26 cellular contexts compared by ENCODE assay signal in the genomic region with DNA sequence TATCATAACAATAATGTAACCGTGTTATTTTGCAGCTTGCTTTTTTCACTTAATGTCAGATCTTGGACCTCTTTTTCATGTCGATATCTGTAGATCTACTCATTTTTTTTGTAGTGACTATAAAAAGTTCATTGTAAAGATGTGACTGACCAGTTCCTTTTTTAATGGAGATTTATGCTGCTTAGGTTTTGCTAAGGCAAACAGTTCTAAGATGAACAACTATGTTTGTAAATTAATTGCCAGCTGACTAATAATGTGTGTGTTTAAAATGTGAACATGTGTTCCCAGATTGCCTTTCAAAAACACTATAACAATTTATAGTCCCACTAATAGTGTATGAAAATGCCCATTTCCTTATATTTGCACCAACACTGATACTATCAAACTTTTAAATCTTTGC. TPM values are rescaled to one million over a fixed set of nuclear protein-coding genes. Genes with fewer than 3 reads are reported as not detected.
"Had no signal": no experiment of that assay in that cellular context is flagged by ENCODE, and none has a peak within 500 bp of the region (broad histone marks: within the 10 kb centered on the region; RNA-seq: fewer than 3 reads in every experiment).

No MANE protein-coding gene starts in this region.

- H3K4me3 ChIP-seq: ascending aorta, body of pancreas, Peyer's patch, SJCRH30 had no signal

- H3K4me3 Mint-ChIP-seq: activated CD8-positive, alpha-beta memory T cell treated with anti-CD3 and anti-CD28 coated beads, Interleukin-2, amount 10 ng/mL, durations not matched to agents 7 days and 5 days; activated naive CD4-positive, alpha-beta T cell treated with anti-CD3 and anti-CD28 coated beads, Interleukin-2, amount 50 U/mL, for 24 hours; activated T-cell treated with anti-CD3 and anti-CD28 coated beads, Interleukin-2, amount 50 U/mL, for 24 hours; activated T-helper 1 cell treated with anti-CD3 and anti-CD28 coated beads, Interleukin-12 subunit alpha, Interleukin-12 subunit beta, Interleukin-2, Interleukin-4 antibody, amounts not matched to agents 30 ng/mL and 10 ng/mL and 1 ng/mL, durations not matched to agents 14 hours and 24 hours and 36 hours; T-helper 1 cell treated with Interleukin-12 subunit alpha and Interleukin-12 subunit beta and Interleukin-4 antibody, amounts not matched to agents 30 μg/mL and 1 μg/mL, for 36 hours; WTC11 had no signal

- ATAC-seq: activated CD8-positive, alpha-beta memory T cell treated with anti-CD3 and anti-CD28 coated beads, Interleukin-2, amount 10 ng/mL, durations not matched to agents 7 days and 5 days; body of pancreas had no signal

- H3K36me3 Mint-ChIP-seq: activated naive CD4-positive, alpha-beta T cell treated with anti-CD3 and anti-CD28 coated beads, Interleukin-2, amount 50 U/mL, for 24 hours had no signal

- H3K9me3 Mint-ChIP-seq: activated naive CD4-positive, alpha-beta T cell treated with anti-CD3 and anti-CD28 coated beads, Interleukin-2, amount 50 U/mL, for 24 hours; activated T-cell treated with anti-CD3 and anti-CD28 coated beads, Interleukin-2, amount 50 U/mL, for 24 hours had no signal

- H3K27me3 ChIP-seq: ascending aorta, body of pancreas, Peyer's patch, SJCRH30 had no signal

- H3K27me3 Mint-ChIP-seq: activated CD8-positive, alpha-beta memory T cell treated with anti-CD3 and anti-CD28 coated beads, Interleukin-2, amount 10 ng/mL, durations not matched to agents 7 days and 5 days; activated naive CD4-positive, alpha-beta T cell treated with anti-CD3 and anti-CD28 coated beads, Interleukin-2, amount 50 U/mL, for 24 hours; activated T-cell treated with anti-CD3 and anti-CD28 coated beads, Interleukin-2, amount 50 U/mL, for 24 hours had no signal

- H3K27ac Mint-ChIP-seq: activated CD8-positive, alpha-beta memory T cell treated with anti-CD3 and anti-CD28 coated beads, Interleukin-2, amount 10 ng/mL, durations not matched to agents 7 days and 5 days; activated naive CD4-positive, alpha-beta T cell treated with anti-CD3 and anti-CD28 coated beads, Interleukin-2, amount 50 U/mL, for 24 hours; activated T-cell treated with anti-CD3 and anti-CD28 coated beads, Interleukin-2, amount 50 U/mL, for 24 hours; activated T-helper 1 cell treated with anti-CD3 and anti-CD28 coated beads, Interleukin-12 subunit alpha, Interleukin-12 subunit beta, Interleukin-2, Interleukin-4 antibody, amounts not matched to agents 30 ng/mL and 10 ng/mL and 1 ng/mL, durations not matched to agents 14 hours and 24 hours and 36 hours; T-helper 1 cell treated with Interleukin-12 subunit alpha and Interleukin-12 subunit beta and Interleukin-4 antibody, amounts not matched to agents 30 μg/mL and 1 μg/mL, for 36 hours; WTC11 had no signal

- H3K27ac ChIP-seq: body of pancreas had no signal

- H3K9me3 ChIP-seq: ascending aorta, body of pancreas, Peyer's patch, SJCRH30 had no signal

- H3K36me3 ChIP-seq: ascending aorta, Peyer's patch, SJCRH30 had no signal

- DNase-seq: activated CD4-positive, alpha-beta T cell treated with anti-CD3 and anti-CD28 coated beads for 48 hours; activated CD4-positive, alpha-beta T cell treated with anti-CD3 and anti-CD28 coated beads, Interleukin-2, amount 50 U/mL, for 4 hours; activated CD4-positive, CD25-positive, alpha-beta regulatory T cell treated with anti-CD3 and anti-CD28 coated beads, Interleukin-2, amount 50 U/mL, for 72 hours; activated CD8-positive, alpha-beta memory T cell treated with anti-CD3 and anti-CD28 coated beads, Interleukin-2, amount 10 ng/mL, durations not matched to agents 7 days and 5 days; activated effector memory CD4-positive, alpha-beta T cell treated with Interleukin-2 at 50 U/mL for 16 hours; activated naive CD4-positive, alpha-beta T cell; activated T-cell treated with anti-CD3 and anti-CD28 coated beads, Interleukin-2, amount 50 U/mL, for 24 hours; amniotic stem cell; central memory CD4-positive, alpha-beta T cell; MM.1S; NCI-H1105; NCI-H1436; NCI-H1694 treated with DMSO at 0.1 percent for 48 hours; NCI-H2081; NCI-H446; NCI-H524 had no signal

RNA-seq across cellular contexts. Expression of a gene that starts 18.1 kb away (rescaled TPM):
- total RNA-seq: activated CD8-positive, alpha-beta memory T cell treated with anti-CD3 and anti-CD28 coated beads, Interleukin-2, amount 10 ng/mL, durations not matched to agents 7 days and 5 days; activated T-helper 1 cell treated with anti-CD3 and anti-CD28 coated beads, Interleukin-12 subunit alpha, Interleukin-12 subunit beta, Interleukin-2, Interleukin-4 antibody, amounts not matched to agents 30 ng/mL and 10 ng/mL and 1 ng/mL, durations not matched to agents 14 hours and 24 hours and 36 hours; ascending aorta; bronchial epithelial cell; Right ventricle myocardium superior; SJCRH30 had no signal
